Comparison of ENCODE assay signal across 12 cellular contexts in genomic region chr2:164456599-164456998, GRCh38.
A peak's percentile ranks its signal among the peaks of the same experiment; 100 is the strongest.
DNase-seq lines count a peak whose midpoint lies in the region; ATAC-seq lines count a peak whose summit lies in the region.
"Had no signal": no experiment of that assay in that cellular context is flagged by ENCODE, and none has a peak within 500 bp of the region (broad histone marks: within the 10 kb centered on the region; RNA-seq: fewer than 3 reads in every experiment).

No MANE protein-coding gene starts in this region.

- H3K4me1 ChIP-seq in SJCRH30 = no peaks in the 10 kb centered on the region

- no peak overlapping the region for H3K4me3 ChIP-seq in SJCRH30
- H3K4me3 ChIP-seq: ovary had no signal

- H3K36me3 ChIP-seq in SJCRH30 = no peaks in the 10 kb centered on the region
- H3K36me3 ChIP-seq: ovary had no signal

- peak; percentile 13 for DNase-seq in NCI-H2107 treated with DMSO at 0.1 percent for 48 hours (lab: John Stamatoyannopoulos, UW; ENCODE audit: unreplicated experiment)
- no peak for DNase-seq in NCI-H2107 (lab: John Stamatoyannopoulos, UW)
- DNase-seq in NCI-H2029 (lab: John Stamatoyannopoulos, UW) = peak; percentile 29
- peak; percentile 35 to 66 for DNase-seq in SJCRH30
- DNase-seq in renal cortical epithelial cell (ENCODE audit: low read depth) = peak; percentile 30
- DNase-seq in SIG-M5 treated with dmso at 0.1 percent for 504 hours (lab: John Stamatoyannopoulos, UW; ENCODE audit: unreplicated experiment) = no peak
- DNase-seq in GF-D8 (lab: John Stamatoyannopoulos, UW) = no peak
- DNase-seq: 8988T; activated naive CD4-positive, alpha-beta T cell treated with anti-CD3 and anti-CD28 coated beads, Interleukin-2, amount 10 ng/mL, durations not matched to agents 7 days and 5 days; CD8-positive, alpha-beta T cell had no signal

- no peak overlapping the region for H3K27ac ChIP-seq in SJCRH30
- H3K27ac ChIP-seq: ovary had no signal

- H3K27me3 ChIP-seq in SJCRH30 = no peaks in the 10 kb centered on the region
- H3K27me3 ChIP-seq: ovary had no signal

- ATAC-seq in GM21390 (IDR thresholded peaks at IDR 0.05; ENCODE audit: unreplicated experiment) = no peak
- ATAC-seq: CD8-positive, alpha-beta T cell had no signal

- H3K9me3 ChIP-seq in SJCRH30 (replicated peaks) = no peaks in the 10 kb centered on the region
- H3K9me3 ChIP-seq: ovary had no signal

Comparison
In these comparisons a context has a peak if more than half of its experiments do, and no peak if none do; other contexts are left out.
1. DNase-seq: peak in NCI-H2107 treated with DMSO at 0.1 percent for 48 hours (single experiment), NCI-H2029 (single experiment), SJCRH30 (2 of 2) and renal cortical epithelial cell (single experiment); none in NCI-H2107 (single experiment), SIG-M5 treated with dmso at 0.1 percent for 504 hours (single experiment) and GF-D8 (single experiment).